17 cellular contexts compared by ENCODE assay signal in genomic region chr5:42791151-42791550, GRCh38. TPM values are rescaled to one million over a fixed set of nuclear protein-coding genes. Genes with fewer than 3 reads are reported as not detected.
DNase-seq lines count a peak whose midpoint lies in the region; TF ChIP-seq lines count a peak whose summit lies in the region.
"Had no signal": no experiment of that assay in that cellular context is flagged by ENCODE, and none has a peak within 500 bp of the region (broad histone marks: within the 10 kb centered on the region; RNA-seq: fewer than 3 reads in every experiment).

No MANE protein-coding gene starts in this region.

- H3K27me3 ChIP-seq in A673 (replicated peaks; ENCODE audit: insufficient read depth, low read depth, low read length, poor library complexity) (no peaks in the 10 kb centered on the region), Karpas-422 (ENCODE audit: low read length) (no peaks in the 10 kb centered on the region)

- H3K36me3 ChIP-seq in A673 (ENCODE audit: insufficient read depth, low read length, poor library complexity, severe bottlenecking) = no peaks in the 10 kb centered on the region
- H3K36me3 ChIP-seq in Karpas-422 (ENCODE audit: insufficient read depth, low read length) = 0 out of 2 replicates have a peak, but pooled peaks cover 11% of the 10 kb centered on the region

- no peak overlapping the region for H3K9ac ChIP-seq in Karpas-422 (ENCODE audit: low read length)

- H3K4me1 ChIP-seq in A673 (ENCODE audit: insufficient read depth, low read length, poor library complexity, severe bottlenecking) (no peaks in the 10 kb centered on the region), Karpas-422 (ENCODE audit: low read length) (no peaks in the 10 kb centered on the region)

- TF ChIP-seq CTCF in A673 (conservative IDR thresholded peaks at IDR 0.05; ENCODE audit: low read depth, low read length) = no peak
- TF ChIP-seq CTCF in fibroblast of mammary gland (conservative IDR thresholded peaks at IDR 0.05; ENCODE audit: control insufficient read depth, insufficient read depth, low read depth, low read length) = no peak

- H2AFZ ChIP-seq in Karpas-422 (ENCODE audit: low read length) = no peak overlapping the region

- no peaks in the 10 kb centered on the region for H3K9me2 ChIP-seq in Karpas-422 (replicated peaks; ENCODE audit: insufficient read depth, low read length)

- H3K79me2 ChIP-seq in Karpas-422 (ENCODE audit: low read length) = peaks cover 17% of the 10 kb centered on the region

- POLR2A ChIA-PET in A673 (lab: Charles Lee; ENCODE audit: low non-redundant PET) = no interaction called here

- H4K20me1 ChIP-seq in Karpas-422 (ENCODE audit: insufficient read depth, low read depth, low read length) = no peaks in the 10 kb centered on the region

- intact Hi-C loops in A673 (cut with micrococcal nuclease; ENCODE audit: unreplicated experiment) = no loop called here

- H3K4me3 ChIP-seq in A673 (ENCODE audit: low read depth, low read length, poor library complexity, severe bottlenecking) = no peak overlapping the region
- no peak overlapping the region for H3K4me3 ChIP-seq in fibroblast of mammary gland (ENCODE audit: control insufficient read depth, low read depth, low read length)
- no peak overlapping the region for H3K4me3 ChIP-seq in Karpas-422 (ENCODE audit: low read length)

- peak; percentile 17 for DNase-seq in A673 (ENCODE audit: low spot score)
- DNase-seq in DMS153 treated with DMSO at 0.1 percent for 48 hours (lab: John Stamatoyannopoulos, UW; ENCODE audit: unreplicated experiment) = peak; percentile 87
- DNase-seq in NCI-H2107 treated with DMSO at 0.1 percent for 48 hours (lab: John Stamatoyannopoulos, UW; ENCODE audit: unreplicated experiment) = peak; percentile 77
- peak; percentile 68 for DNase-seq in fibroblast of mammary gland (ENCODE audit: low read depth)
- DNase-seq in pons (ENCODE audit: low spot score) = no peak
- DNase-seq in activated CD4-positive, CD25-positive, alpha-beta regulatory T cell treated with anti-CD3 and anti-CD28 coated beads, Interleukin-2, amount 50 U/mL, for 72 hours = no peak
- no peak for DNase-seq in Karpas-422
- no peak for DNase-seq in stimulated activated CD4-positive, alpha-beta T cell treated with anti-CD3 and anti-CD28 coated beads, Interleukin-2, amount 100 ng/mL, for 24 hours
- DNase-seq: C1 segment of cervical spinal cord; CD8-positive, alpha-beta memory T cell; DMS79 treated with DMSO at 0.1 percent for 48 hours; GOT3; MV-4-11; NCI-H1417 treated with DMSO at 0.1 percent for 48 hours; NCI-H187 treated with DMSO at 0.1 percent for 48 hours; NCI-H2227 treated with DMSO at 0.1 percent for 48 hours; NCI-H510A treated with DMSO at 0.1 percent for 48 hours had no signal

- H3K9me3 ChIP-seq in A673 (ENCODE audit: low read depth, low read length, poor library complexity, severe bottlenecking) (peaks cover 5% of the 10 kb centered on the region), Karpas-422 (ENCODE audit: low read length) (peaks cover 20% of the 10 kb centered on the region)

- H3K4me2 ChIP-seq in Karpas-422 (ENCODE audit: low read depth, low read length, poor library complexity, severe bottlenecking) = no peak overlapping the region

- CTCF ChIA-PET in A673 (lab: Charles Lee) = no interaction called here

- no TSS peak for BruUV-seq in A673 (replicated peaks; lab: Mats Ljungman, UMichigan)

- H3K27ac ChIP-seq in A673 (ENCODE audit: low read depth, low read length, poor library complexity, severe bottlenecking) (no peak overlapping the region), Karpas-422 (ENCODE audit: low read length) (no peak overlapping the region)

RNA-seq across cellular contexts. Expression of gene SELENOP, which starts 20.5 kb away (rescaled TPM):
- 1.9 and 3.1 TPM in 2 replicates for total RNA-seq in A673 (2021)
- not detected in 2 replicates for total RNA-seq in Karpas-422 (2014; rRNA removed; shearing (Covaris generic); ENCODE audit: low replicate concordance)

RNA-seq across cellular contexts. Expression of gene CCDC152, which starts 34.5 kb away (rescaled TPM):
- 11.2 and 11.6 TPM in 2 replicates for total RNA-seq in A673 (2021)
- total RNA-seq in Karpas-422 (2014; rRNA removed; shearing (Covaris generic); ENCODE audit: low replicate concordance) = 3.6 and 20.8 TPM in 2 replicates

Comparison
In these comparisons a context has a peak if more than half of its experiments do, and no peak if none do; other contexts are left out.
1. DNase-seq: peak in A673 (single experiment), DMS153 treated with DMSO at 0.1 percent for 48 hours (single experiment), NCI-H2107 treated with DMSO at 0.1 percent for 48 hours (single experiment) and fibroblast of mammary gland (single experiment); none in pons (single experiment), activated CD4-positive, CD25-positive, alpha-beta regulatory T cell treated with anti-CD3 and anti-CD28 coated beads, Interleukin-2, amount 50 U/mL, for 72 hours (single experiment), Karpas-422 (single experiment) and stimulated activated CD4-positive, alpha-beta T cell treated with anti-CD3 and anti-CD28 coated beads, Interleukin-2, amount 100 ng/mL, for 24 hours (0 of 2).